14 cellular contexts compared by ENCODE assay signal in genomic region chr10:5764422-5765297, GRCh38. TPM values are rescaled to one million over a fixed set of nuclear protein-coding genes. Genes with fewer than 3 reads are reported as not detected.
DNase-seq lines count a peak whose midpoint lies in the region; ATAC-seq and TF ChIP-seq lines count a peak whose summit lies in the region.
"Had no signal": no experiment of that assay in that cellular context is flagged by ENCODE, and none has a peak within 500 bp of the region (broad histone marks: within the 10 kb centered on the region; RNA-seq: fewer than 3 reads in every experiment).

No MANE protein-coding gene starts in this region.

- no peaks in the 10 kb centered on the region for H3K4me1 Mint-ChIP-seq in chondrocyte (ENCODE audit: low read depth)
- H3K4me1 Mint-ChIP-seq in stimulated activated naive CD8-positive, alpha-beta T cell treated with anti-CD3 and anti-CD28 coated beads, Interleukin-15, amount 100 ng/mL, for 72 hours, result peaks cover 9% of the 10 kb centered on the region

- no peaks in the 10 kb centered on the region for H3K9me3 Mint-ChIP-seq in activated naive CD4-positive, alpha-beta T cell treated with anti-CD3 and anti-CD28 coated beads, Interleukin-2, amount 50 U/mL, for 72 hours
- no peaks in the 10 kb centered on the region for H3K9me3 Mint-ChIP-seq in chondrocyte (ENCODE audit: low read depth)
- no peaks in the 10 kb centered on the region for H3K9me3 Mint-ChIP-seq in stimulated activated naive CD8-positive, alpha-beta T cell treated with anti-CD3 and anti-CD28 coated beads, Interleukin-15, amount 100 ng/mL, for 72 hours

- DNase-seq in activated naive CD4-positive, alpha-beta T cell treated with anti-CD3 and anti-CD28 coated beads, Interleukin-2, amount 50 U/mL, for 72 hours (ENCODE audit: low spot score in 2 of 2), result no peak
- no peak for DNase-seq in activated naive CD4-positive, alpha-beta T cell treated with anti-CD3 and anti-CD28 coated beads, Interleukin-2, amount 50 U/mL, for 16 hours
- DNase-seq in OCI-M1 (lab: John Stamatoyannopoulos, UW), result peak; percentile 35
- no peak for DNase-seq in chondrocyte (ENCODE audit: low spot score)
- no peak for DNase-seq in stimulated activated naive CD8-positive, alpha-beta T cell treated with anti-CD3 and anti-CD28 coated beads, Interleukin-15, amount 100 ng/mL, for 72 hours
- no peak for DNase-seq in SIG-M5 treated with dmso at 0.1 percent for 504 hours (lab: John Stamatoyannopoulos, UW; ENCODE audit: unreplicated experiment)
- DNase-seq in substantia nigra (lab: John Stamatoyannopoulos, UW), result no peak
- DNase-seq in SW 1271 (lab: John Stamatoyannopoulos, UW), result no peak
- DNase-seq: activated CD4-positive, alpha-beta T cell treated with anti-CD3 and anti-CD28 coated beads for 4 hours; central memory CD4-positive, alpha-beta T cell; gastrocnemius medialis; Kasumi-1; Peyer's patch; stimulated activated naive CD4-positive, alpha-beta T cell treated with Interleukin-2 at 50 U/mL for 16 hours had no signal

- H3K4me3 Mint-ChIP-seq in chondrocyte (ENCODE audit: unreplicated experiment), result no peak overlapping the region
- no peak overlapping the region for H3K4me3 Mint-ChIP-seq in stimulated activated naive CD8-positive, alpha-beta T cell treated with anti-CD3 and anti-CD28 coated beads, Interleukin-15, amount 100 ng/mL, for 72 hours

- peaks cover 28 to 62% of the 10 kb centered on the region in 2 donors for H3K36me3 Mint-ChIP-seq in activated naive CD4-positive, alpha-beta T cell treated with anti-CD3 and anti-CD28 coated beads, Interleukin-2, amount 50 U/mL, for 72 hours
- H3K36me3 Mint-ChIP-seq in chondrocyte (ENCODE audit: low read depth), result peaks cover 50% of the 10 kb centered on the region

- ATAC-seq in activated naive CD4-positive, alpha-beta T cell treated with anti-CD3 and anti-CD28 coated beads, Interleukin-2, amount 50 U/mL, for 72 hours, result peak; percentile 23 to 63
- ATAC-seq in stimulated activated naive CD8-positive, alpha-beta T cell treated with anti-CD3 and anti-CD28 coated beads, Interleukin-15, amount 100 ng/mL, for 72 hours, result peak; percentile 40
- ATAC-seq: gastrocnemius medialis had no signal

- H3K27ac ChIP-seq in substantia nigra (ENCODE audit: low read depth, low read length, poor library complexity, severe bottlenecking), result no peak overlapping the region
- H3K27ac ChIP-seq: Peyer's patch had no signal

- no peaks in the 10 kb centered on the region for H3K27me3 Mint-ChIP-seq in chondrocyte (ENCODE audit: low read depth)
- H3K27me3 Mint-ChIP-seq in stimulated activated naive CD8-positive, alpha-beta T cell treated with anti-CD3 and anti-CD28 coated beads, Interleukin-15, amount 100 ng/mL, for 72 hours, result no peaks in the 10 kb centered on the region

- peak; percentile 2 for TF ChIP-seq CTCF in chondrocyte (IDR thresholded peaks at IDR 0.05)

- peak overlapping the region; percentile 19 to 76 for H3K27ac Mint-ChIP-seq in activated naive CD4-positive, alpha-beta T cell treated with anti-CD3 and anti-CD28 coated beads, Interleukin-2, amount 50 U/mL, for 72 hours
- no peak overlapping the region for H3K27ac Mint-ChIP-seq in chondrocyte (ENCODE audit: unreplicated experiment)
- H3K27ac Mint-ChIP-seq in stimulated activated naive CD8-positive, alpha-beta T cell treated with anti-CD3 and anti-CD28 coated beads, Interleukin-15, amount 100 ng/mL, for 72 hours, result peak overlapping the region in 1 of 2 donors; percentile 31

RNA-seq across cellular contexts. Expression of gene GDI2, which starts 48.6 kb away (rescaled TPM):
- 100 to 1,000 TPM; 234 to 281 TPM for total RNA-seq in activated naive CD4-positive, alpha-beta T cell treated with anti-CD3 and anti-CD28 coated beads, Interleukin-2, amount 50 U/mL, for 72 hours
- total RNA-seq in chondrocyte, result 254 to 259 TPM (median 256 TPM) in 3 replicates
